Comparison of ENCODE assay signal across 19 cellular contexts in genomic region chr18:78741381-78742340, GRCh38.
DNase-seq lines count a peak whose midpoint lies in the region.
"Had no signal": no experiment of that assay in that cellular context is flagged by ENCODE, and none has a peak within 500 bp of the region (broad histone marks: within the 10 kb centered on the region; RNA-seq: fewer than 3 reads in every experiment).

No MANE protein-coding gene starts in this region.

- peak; percentile 57 for DNase-seq in activated effector memory CD4-positive, alpha-beta T cell treated with anti-CD3 and anti-CD28 coated beads, Interleukin-2, amount 50 U/mL, for 16 hours
- no peak for DNase-seq in activated effector memory CD4-positive, alpha-beta T cell treated with Interleukin-2 at 50 U/mL for 16 hours
- peak; percentile 37 for DNase-seq in islet precursor cell
- peak; percentile 67 for DNase-seq in posterior vena cava (ENCODE audit: low spot score)
- no peak for DNase-seq in stimulated activated CD4-positive, alpha-beta T cell treated with anti-CD3 and anti-CD28 coated beads, Interleukin-4, amount 100 ng/mL, for 4 hours
- no peak for DNase-seq in activated naive CD4-positive, alpha-beta T cell treated with anti-CD3 and anti-CD28 coated beads, Interleukin-2, amount 50 U/mL, for 16 hours
- DNase-seq in DMS79 (lab: John Stamatoyannopoulos, UW) = no peak
- DNase-seq in germinal center (ENCODE audit: low spot score) = no peak
- DNase-seq: ACHN, DMS153, MV-4-11, NCI-H1105 treated with DMSO at 0.1 percent for 48 hours, NCI-H146, NCI-H2029, NCI-H446, NCI-H524 treated with DMSO at 0.1 percent for 48 hours, NCI-H774, PC-3, SJCRH30 had no signal

- intact Hi-C loops in posterior vena cava (cut with DNase I) = no loop called here

Comparison
In these comparisons a context has a peak if more than half of its experiments do, and no peak if none do; other contexts are left out.
1. DNase-seq: peak in activated effector memory CD4-positive, alpha-beta T cell treated with anti-CD3 and anti-CD28 coated beads, Interleukin-2, amount 50 U/mL, for 16 hours (single experiment), islet precursor cell (single experiment) and posterior vena cava (single experiment); none in activated effector memory CD4-positive, alpha-beta T cell treated with Interleukin-2 at 50 U/mL for 16 hours (single experiment), stimulated activated CD4-positive, alpha-beta T cell treated with anti-CD3 and anti-CD28 coated beads, Interleukin-4, amount 100 ng/mL, for 4 hours (0 of 2), activated naive CD4-positive, alpha-beta T cell treated with anti-CD3 and anti-CD28 coated beads, Interleukin-2, amount 50 U/mL, for 16 hours (single experiment), DMS79 (single experiment) and germinal center (single experiment).